In the genomic region with DNA sequence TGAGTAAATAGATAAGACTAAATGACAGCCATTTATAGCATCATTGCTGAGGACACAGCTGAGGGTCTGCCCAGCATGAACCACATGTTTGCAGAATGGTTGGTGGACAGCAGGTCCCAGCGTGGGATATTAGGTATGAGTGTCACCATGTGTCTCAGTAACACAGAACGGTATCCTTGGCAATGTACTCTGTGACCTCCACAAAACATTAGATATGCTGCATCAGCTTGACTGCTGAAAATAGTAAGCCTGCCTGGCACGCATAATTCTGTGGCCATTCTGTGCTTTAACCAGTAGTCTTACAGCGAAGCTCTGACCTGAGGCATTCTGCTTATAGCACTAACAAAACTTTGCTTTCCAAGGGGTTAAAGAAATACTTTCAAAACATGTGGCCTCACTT, we compare ENCODE assay signal across 19 cellular contexts. TPM values are rescaled to one million over a fixed set of nuclear protein-coding genes. Genes with fewer than 3 reads are reported as not detected.
DNase-seq lines count a peak whose midpoint lies in the region; ATAC-seq and TF ChIP-seq lines count a peak whose summit lies in the region.
"Had no signal": no experiment of that assay in that cellular context is flagged by ENCODE, and none has a peak within 500 bp of the region (broad histone marks: within the 10 kb centered on the region; RNA-seq: fewer than 3 reads in every experiment).

No MANE protein-coding gene starts in this region.

- H3K27ac Mint-ChIP-seq in activated T-helper 1 cell treated with anti-CD3 and anti-CD28 coated beads, Interleukin-12 subunit alpha, Interleukin-12 subunit beta, Interleukin-2, Interleukin-4 antibody, amounts not matched to agents 30 ng/mL and 10 ng/mL and 1 ng/mL, durations not matched to agents 14 hours and 24 hours and 36 hours: no peak overlapping the region
- H3K27ac Mint-ChIP-seq in Caco-2 (ENCODE audit: unreplicated experiment): no peak overlapping the region
- H3K27ac Mint-ChIP-seq: activated CD8-positive, alpha-beta T cell treated with anti-CD3 and anti-CD28 coated beads for 36 hours; activated naive CD8-positive, alpha-beta T cell treated with anti-CD3 and anti-CD28 coated beads for 36 hours; effector memory CD8-positive, alpha-beta T cell; natural killer cell; stimulated activated naive CD8-positive, alpha-beta T cell treated with anti-CD3 and anti-CD28 coated beads, Interleukin-15, amount 100 ng/mL, for 72 hours; T-cell had no signal

- POLR2A ChIA-PET in Caco-2 (lab: Charles Lee): no interaction called here

- H2AFZ ChIP-seq in parathyroid adenoma: no peak overlapping the region

- no peak overlapping the region for H3K9ac ChIP-seq in parathyroid adenoma

- intact Hi-C loops in activated T-helper 1 cell treated with anti-CD3 and anti-CD28 coated beads, Interleukin-12 subunit alpha, Interleukin-12 subunit beta, Interleukin-2, Interleukin-4 antibody, amounts not matched to agents 30 ng/mL and 10 ng/mL and 1 ng/mL, durations not matched to agents 14 hours and 24 hours and 36 hours (cut with micrococcal nuclease): no loop called here
- intact Hi-C loops in Caco-2 (cut with micrococcal nuclease; ENCODE audit: unreplicated experiment): no loop called here

- no peaks in the 10 kb centered on the region for H3K4me1 Mint-ChIP-seq in activated T-helper 1 cell treated with anti-CD3 and anti-CD28 coated beads, Interleukin-12 subunit alpha, Interleukin-12 subunit beta, Interleukin-2, Interleukin-4 antibody, amounts not matched to agents 30 ng/mL and 10 ng/mL and 1 ng/mL, durations not matched to agents 14 hours and 24 hours and 36 hours (ENCODE audit: low read depth)
- H3K4me1 Mint-ChIP-seq in Caco-2 (ENCODE audit: low read depth, unreplicated experiment): peaks cover 6% of the 10 kb centered on the region
- H3K4me1 Mint-ChIP-seq: activated naive CD8-positive, alpha-beta T cell treated with anti-CD3 and anti-CD28 coated beads for 36 hours; natural killer cell; stimulated activated naive CD8-positive, alpha-beta T cell treated with anti-CD3 and anti-CD28 coated beads, Interleukin-15, amount 100 ng/mL, for 72 hours; T-cell had no signal

- peak overlapping the region; percentile 47 for H3K4me2 ChIP-seq in parathyroid adenoma (ENCODE audit: low read length)

- TF ChIP-seq CTCF in C4-2B (conservative IDR thresholded peaks at IDR 0.05) (no peak), WERI-Rb-1 (IDR thresholded peaks at IDR 0.05; ENCODE audit: low read depth, low read length) (no peak), right atrium auricular region (IDR thresholded peaks at IDR 0.05) (no peak), parathyroid adenoma (IDR thresholded peaks at IDR 0.05) (no peak), Caco-2 (IDR thresholded peaks at IDR 0.05; ENCODE audit: insufficient read depth in 1 of 2, low read depth in 1 of 2, low read length in 1 of 2, severe bottlenecking in 1 of 2, unreplicated experiment in 1 of 2) (no peak)

- CTCF ChIA-PET in Caco-2 (lab: Charles Lee): no interaction called here

- DNase-seq in WERI-Rb-1 (peak; percentile 25), right atrium auricular region (ENCODE audit: low spot score) (no peak), COR-L47 (lab: John Stamatoyannopoulos, UW) (no peak), Caco-2 (no peak)
- DNase-seq in activated T-helper 1 cell treated with anti-CD3 and anti-CD28 coated beads, Interleukin-12 subunit alpha, Interleukin-12 subunit beta, Interleukin-2, Interleukin-4 antibody, amounts not matched to agents 30 ng/mL and 10 ng/mL and 1 ng/mL, durations not matched to agents 14 hours and 24 hours and 36 hours (ENCODE audit: low spot score): no peak
- DNase-seq: activated CD8-positive, alpha-beta T cell treated with anti-CD3 and anti-CD28 coated beads for 36 hours; activated naive CD8-positive, alpha-beta T cell treated with anti-CD3 and anti-CD28 coated beads for 36 hours; activated T-cell treated with anti-CD3 and anti-CD28 coated beads, Interleukin-2, amount 50 U/mL, for 4 hours; effector memory CD8-positive, alpha-beta T cell; natural killer cell; NCI-H146; NCI-H226; stimulated activated naive CD8-positive, alpha-beta T cell treated with anti-CD3 and anti-CD28 coated beads, Interleukin-15, amount 100 ng/mL, for 72 hours; T-cell had no signal

- H3K4me3 Mint-ChIP-seq in activated T-helper 1 cell treated with anti-CD3 and anti-CD28 coated beads, Interleukin-12 subunit alpha, Interleukin-12 subunit beta, Interleukin-2, Interleukin-4 antibody, amounts not matched to agents 30 ng/mL and 10 ng/mL and 1 ng/mL, durations not matched to agents 14 hours and 24 hours and 36 hours: no peak overlapping the region
- no peak overlapping the region for H3K4me3 Mint-ChIP-seq in Caco-2 (ENCODE audit: unreplicated experiment)
- H3K4me3 Mint-ChIP-seq: activated CD8-positive, alpha-beta T cell treated with anti-CD3 and anti-CD28 coated beads for 36 hours; activated naive CD8-positive, alpha-beta T cell treated with anti-CD3 and anti-CD28 coated beads for 36 hours; activated T-cell treated with anti-CD3 and anti-CD28 coated beads, Interleukin-2, amount 50 U/mL, for 4 hours; effector memory CD8-positive, alpha-beta T cell; natural killer cell; stimulated activated naive CD8-positive, alpha-beta T cell treated with anti-CD3 and anti-CD28 coated beads, Interleukin-15, amount 100 ng/mL, for 72 hours; T-cell had no signal

- H3K4me1 ChIP-seq in right atrium auricular region (peaks cover 0 to 59% of the 10 kb centered on the region in 2 donors), parathyroid adenoma (peaks cover 7% of the 10 kb centered on the region), Caco-2 (peaks cover 16% of the 10 kb centered on the region; the same call in 1 of the 2 replicates)

- H3K27me3 ChIP-seq in WERI-Rb-1 (ENCODE audit: insufficient read depth, low read depth, severe bottlenecking) (no peaks in the 10 kb centered on the region), right atrium auricular region (no peaks in the 10 kb centered on the region), parathyroid adenoma (ENCODE audit: control insufficient read depth, insufficient read depth, low read length) (no peaks in the 10 kb centered on the region), Caco-2 (replicated peaks; ENCODE audit: control insufficient read depth, insufficient read depth, low read length) (no peaks in the 10 kb centered on the region)

- H3K27me3 Mint-ChIP-seq in activated T-helper 1 cell treated with anti-CD3 and anti-CD28 coated beads, Interleukin-12 subunit alpha, Interleukin-12 subunit beta, Interleukin-2, Interleukin-4 antibody, amounts not matched to agents 30 ng/mL and 10 ng/mL and 1 ng/mL, durations not matched to agents 14 hours and 24 hours and 36 hours (ENCODE audit: insufficient read depth): no peaks in the 10 kb centered on the region
- H3K27me3 Mint-ChIP-seq in Caco-2 (ENCODE audit: insufficient read depth, unreplicated experiment): no peaks in the 10 kb centered on the region
- H3K27me3 Mint-ChIP-seq: activated naive CD8-positive, alpha-beta T cell treated with anti-CD3 and anti-CD28 coated beads for 36 hours; effector memory CD8-positive, alpha-beta T cell; stimulated activated naive CD8-positive, alpha-beta T cell treated with anti-CD3 and anti-CD28 coated beads, Interleukin-15, amount 100 ng/mL, for 72 hours; T-cell had no signal

- no peak for ATAC-seq in HG03571 (IDR thresholded peaks at IDR 0.05; ENCODE audit: unreplicated experiment)
- ATAC-seq: activated CD8-positive, alpha-beta T cell treated with anti-CD3 and anti-CD28 coated beads for 36 hours; activated T-cell treated with anti-CD3 and anti-CD28 coated beads, Interleukin-2, amount 50 U/mL, for 4 hours; effector memory CD8-positive, alpha-beta T cell; natural killer cell; stimulated activated naive CD8-positive, alpha-beta T cell treated with anti-CD3 and anti-CD28 coated beads, Interleukin-15, amount 100 ng/mL, for 72 hours; T-cell had no signal

- H3K9me3 Mint-ChIP-seq in activated T-helper 1 cell treated with anti-CD3 and anti-CD28 coated beads, Interleukin-12 subunit alpha, Interleukin-12 subunit beta, Interleukin-2, Interleukin-4 antibody, amounts not matched to agents 30 ng/mL and 10 ng/mL and 1 ng/mL, durations not matched to agents 14 hours and 24 hours and 36 hours: no peaks in the 10 kb centered on the region
- H3K9me3 Mint-ChIP-seq in Caco-2 (ENCODE audit: unreplicated experiment): no peaks in the 10 kb centered on the region
- H3K9me3 Mint-ChIP-seq: activated CD8-positive, alpha-beta T cell treated with anti-CD3 and anti-CD28 coated beads for 36 hours; activated naive CD8-positive, alpha-beta T cell treated with anti-CD3 and anti-CD28 coated beads for 36 hours; activated T-cell treated with anti-CD3 and anti-CD28 coated beads, Interleukin-2, amount 50 U/mL, for 4 hours; natural killer cell; stimulated activated naive CD8-positive, alpha-beta T cell treated with anti-CD3 and anti-CD28 coated beads, Interleukin-15, amount 100 ng/mL, for 72 hours; T-cell had no signal

- H3K9me3 ChIP-seq in WERI-Rb-1 (ENCODE audit: severe bottlenecking) (no peaks in the 10 kb centered on the region), right atrium auricular region (no peaks in the 10 kb centered on the region), parathyroid adenoma (ENCODE audit: control insufficient read depth, low read length) (no peaks in the 10 kb centered on the region), Caco-2 (no peaks in the 10 kb centered on the region)

- no peaks in the 10 kb centered on the region for H3K36me3 ChIP-seq in WERI-Rb-1
- H3K36me3 ChIP-seq in right atrium auricular region: no peaks in the 10 kb centered on the region
- no peaks in the 10 kb centered on the region for H3K36me3 ChIP-seq in parathyroid adenoma (ENCODE audit: control insufficient read depth, insufficient read depth, low read length)
- no peaks in the 10 kb centered on the region for H3K36me3 ChIP-seq in Caco-2 (ENCODE audit: control insufficient read depth, insufficient read depth, low read length)

- no peaks in the 10 kb centered on the region for H3K36me3 Mint-ChIP-seq in activated T-helper 1 cell treated with anti-CD3 and anti-CD28 coated beads, Interleukin-12 subunit alpha, Interleukin-12 subunit beta, Interleukin-2, Interleukin-4 antibody, amounts not matched to agents 30 ng/mL and 10 ng/mL and 1 ng/mL, durations not matched to agents 14 hours and 24 hours and 36 hours (ENCODE audit: low read depth)
- no peaks in the 10 kb centered on the region for H3K36me3 Mint-ChIP-seq in Caco-2 (ENCODE audit: insufficient read depth, unreplicated experiment)
- H3K36me3 Mint-ChIP-seq: activated naive CD8-positive, alpha-beta T cell treated with anti-CD3 and anti-CD28 coated beads for 36 hours; natural killer cell; T-cell had no signal

- no peaks in the 10 kb centered on the region for H3K79me2 ChIP-seq in parathyroid adenoma

- BruUV-seq in Caco-2 (replicated peaks; lab: Mats Ljungman, UMichigan): no TSS peak

- peak overlapping the region; percentile 27; the same call in 1 of the 2 replicates for H3K27ac ChIP-seq in C4-2B
- peak overlapping the region; percentile 52; the same call in 1 of the 2 replicates for H3K27ac ChIP-seq in WERI-Rb-1
- H3K27ac ChIP-seq in right atrium auricular region: peak overlapping the region; percentile 66 to 82
- H3K27ac ChIP-seq in parathyroid adenoma: peak overlapping the region; percentile 42
- H3K27ac ChIP-seq: VCaP had no signal

- H3K4me3 ChIP-seq in WERI-Rb-1 (ENCODE audit: low read depth, low read length) (no peak overlapping the region), right atrium auricular region (no peak overlapping the region), parathyroid adenoma (ENCODE audit: low read depth, low read length) (peak overlapping the region; percentile 37), Caco-2 (ENCODE audit: low read depth, low read length) (no peak overlapping the region)
- H3K4me3 ChIP-seq: lung had no signal

RNA-seq across cellular contexts. Expression of gene LIMCH1, which starts 32.0 kb away (rescaled TPM):
- 100 to 1,000 TPM in 1 of 2 donors, 10 to 100 TPM in 1; 76.1 to 101 TPM for total RNA-seq in right atrium auricular region
- total RNA-seq in activated T-helper 1 cell treated with anti-CD3 and anti-CD28 coated beads, Interleukin-12 subunit alpha, Interleukin-12 subunit beta, Interleukin-2, Interleukin-4 antibody, amounts not matched to agents 30 ng/mL and 10 ng/mL and 1 ng/mL, durations not matched to agents 14 hours and 24 hours and 36 hours: not detected in 2 replicates
- total RNA-seq in Caco-2 (2022): 6.2 and 8.4 TPM in 2 replicates
- total RNA-seq: activated CD8-positive, alpha-beta T cell treated with anti-CD3 and anti-CD28 coated beads for 36 hours; activated naive CD8-positive, alpha-beta T cell treated with anti-CD3 and anti-CD28 coated beads for 36 hours had no signal
